In genomic region chr12:7970475-7971252, GRCh38 we compare ENCODE assay signal across 8 cellular contexts. TPM values are rescaled to one million over a fixed set of nuclear protein-coding genes. Genes with fewer than 3 reads are reported as not detected.
DNase-seq lines count a peak whose midpoint lies in the region; ATAC-seq and TF ChIP-seq lines count a peak whose summit lies in the region.

No MANE protein-coding gene starts in this region.

- peak in 1 of 2 donors; percentile 35 for TF ChIP-seq POLR2A in vagina (IDR thresholded peaks at IDR 0.05)

- no peaks in the 10 kb centered on the region for H3K27me3 ChIP-seq in right cardiac atrium (ENCODE audit: control insufficient read depth, insufficient read depth)
- H3K27me3 ChIP-seq in rectal smooth muscle tissue (ENCODE audit: control insufficient read depth, insufficient read depth, low read length), result no peaks in the 10 kb centered on the region
- no peaks in the 10 kb centered on the region for H3K27me3 ChIP-seq in vagina

- H3K36me3 ChIP-seq in rectal smooth muscle tissue (ENCODE audit: control insufficient read depth, insufficient read depth, low read length) (no peaks in the 10 kb centered on the region), vagina (no peaks in the 10 kb centered on the region)

- H3K9ac ChIP-seq in rectal smooth muscle tissue (ENCODE audit: low read length), result peak overlapping the region; percentile 56

- peak overlapping the region; percentile 95 for H3K4me3 Mint-ChIP-seq in T-helper 1 cell treated with Interleukin-12 subunit alpha and Interleukin-12 subunit beta and Interleukin-4 antibody, amounts not matched to agents 30 μg/mL and 1 μg/mL, for 36 hours

- no peaks in the 10 kb centered on the region for H3K27me3 Mint-ChIP-seq in T-helper 1 cell treated with Interleukin-12 subunit alpha and Interleukin-12 subunit beta and Interleukin-4 antibody, amounts not matched to agents 30 μg/mL and 1 μg/mL, for 36 hours (ENCODE audit: low read depth)

- H3K4me3 ChIP-seq in right cardiac atrium (ENCODE audit: low read length) (peak overlapping the region; percentile 67), rectal smooth muscle tissue (ENCODE audit: low read length) (peak overlapping the region; percentile 76), vagina (peak overlapping the region; percentile 43 to 46)

- H3K4me1 Mint-ChIP-seq in T-helper 1 cell treated with Interleukin-12 subunit alpha and Interleukin-12 subunit beta and Interleukin-4 antibody, amounts not matched to agents 30 μg/mL and 1 μg/mL, for 36 hours (ENCODE audit: low read depth), result peaks cover 24% of the 10 kb centered on the region

- no peaks in the 10 kb centered on the region for H3K9me3 ChIP-seq in right cardiac atrium (ENCODE audit: control insufficient read depth, low read length)
- no peaks in the 10 kb centered on the region for H3K9me3 ChIP-seq in vagina

- intact Hi-C loops in right cardiac atrium (cut with DNase I) (no loop called here), vagina (cut with DNase I) (no loop called here)

- peak overlapping the region; percentile 95 for H3K27ac Mint-ChIP-seq in T-helper 1 cell treated with Interleukin-12 subunit alpha and Interleukin-12 subunit beta and Interleukin-4 antibody, amounts not matched to agents 30 μg/mL and 1 μg/mL, for 36 hours

- no peaks in the 10 kb centered on the region for H3K9me3 Mint-ChIP-seq in T-helper 1 cell treated with Interleukin-12 subunit alpha and Interleukin-12 subunit beta and Interleukin-4 antibody, amounts not matched to agents 30 μg/mL and 1 μg/mL, for 36 hours

- ATAC-seq in right cardiac atrium, result peak; percentile 99 to 100

- TF ChIP-seq CTCF in vagina (IDR thresholded peaks at IDR 0.05), result peak in 1 of 3 experiments; percentile 5

- H3K4me1 ChIP-seq in right cardiac atrium (ENCODE audit: control insufficient read depth, insufficient read depth, low read length), result no peaks in the 10 kb centered on the region
- peaks cover 5% of the 10 kb centered on the region for H3K4me1 ChIP-seq in rectal smooth muscle tissue (ENCODE audit: control insufficient read depth, insufficient read depth, low read length)
- H3K4me1 ChIP-seq in vagina, result peaks cover 6% of the 10 kb centered on the region

- H3K27ac ChIP-seq in angular gyrus (ENCODE audit: low read depth, low read length), result peak overlapping the region; percentile 62
- H3K27ac ChIP-seq in right cardiac atrium (ENCODE audit: low read length), result peak overlapping the region; percentile 91
- H3K27ac ChIP-seq in rectal smooth muscle tissue (ENCODE audit: low read depth, low read length), result peak overlapping the region; percentile 79
- H3K27ac ChIP-seq in vagina, result peak overlapping the region; percentile 82

- peak; percentile 96 for DNase-seq in GM04504 (ENCODE audit: low read depth)
- DNase-seq in HCEC 1CT, result peak; percentile 93
- DNase-seq in MV-4-11 (lab: John Stamatoyannopoulos, UW), result peak; percentile 73
- DNase-seq in right cardiac atrium, result peak; percentile 93 to 96 (median 96)
- DNase-seq in vagina (ENCODE audit: extremely low spot score in 2 of 2), result peak in 1 of 2 donors; percentile 96

- H3K36me3 Mint-ChIP-seq in T-helper 1 cell treated with Interleukin-12 subunit alpha and Interleukin-12 subunit beta and Interleukin-4 antibody, amounts not matched to agents 30 μg/mL and 1 μg/mL, for 36 hours (ENCODE audit: low read depth), result peaks cover 8% of the 10 kb centered on the region

- WGBS in right cardiac atrium, result 1% methylated on average over 49 of the region's 49 CpGs

RNA-seq across cellular contexts. Expression of gene SLC2A3, which starts 34.7 kb away (rescaled TPM):
- total RNA-seq in right cardiac atrium (10 to 100 TPM; 18.5 to 29.9 (median 25.1) TPM), vagina (71.7 TPM)
- polyA plus RNA-seq in right cardiac atrium, result 13.6 TPM
